In genomic region chr4:127015616-127016015, GRCh38 we compare ENCODE assay signal across 24 cellular contexts.
DNase-seq lines count a peak whose midpoint lies in the region; ATAC-seq, FAIRE-seq and TF ChIP-seq lines count a peak whose summit lies in the region.
"Had no signal": no experiment of that assay in that cellular context is flagged by ENCODE, and none has a peak within 500 bp of the region (broad histone marks: within the 10 kb centered on the region; RNA-seq: fewer than 3 reads in every experiment).

No MANE protein-coding gene starts in this region.

- BruUV-seq in mammary epithelial cell (replicated peaks; lab: Mats Ljungman, UMichigan), result no TSS peak

- dilution Hi-C loops in mammary epithelial cell (cut with HindIII; ENCODE audit: low sequenced_read_pairs), result no loop called here

- H3K4me3 ChIP-seq in mammary epithelial cell (replicated peaks in 1 of 3; ENCODE audit: insufficient read depth in 1 of 3, low read depth in 2 of 3, low read length in 3 of 3) (peak overlapping the region in 1 of 3 experiments; percentile 13), breast epithelium (no peak overlapping the region)
- H3K4me3 ChIP-seq: gastrocnemius medialis, GM23248, mucosa of descending colon, upper lobe of left lung had no signal

- H4K20me1 ChIP-seq in mammary epithelial cell (ENCODE audit: insufficient read depth, low read length), result no peaks in the 10 kb centered on the region

- H3K4me1 ChIP-seq in mammary epithelial cell (ENCODE audit: insufficient read depth, low read length) (no peaks in the 10 kb centered on the region), breast epithelium (no peaks in the 10 kb centered on the region)
- H3K4me1 ChIP-seq: gastrocnemius medialis, upper lobe of left lung had no signal

- no peaks in the 10 kb centered on the region for H3K9me3 ChIP-seq in mammary epithelial cell (replicated peaks; ENCODE audit: insufficient read depth, low read length)
- H3K9me3 ChIP-seq in breast epithelium, result no peaks in the 10 kb centered on the region
- H3K9me3 ChIP-seq: gastrocnemius medialis, mucosa of descending colon, upper lobe of left lung had no signal

- in situ Hi-C loops in mammary epithelial cell (cut with MboI; ENCODE audit: low sequenced_read_pairs in 2 of 2), result no loop called here

- DNase-seq in mammary epithelial cell (no peak), breast epithelium (ENCODE audit: low spot score in 2 of 2) (no peak), NCI-H345 treated with DMSO at 0.1 percent for 48 hours (lab: John Stamatoyannopoulos, UW; ENCODE audit: unreplicated experiment) (peak; percentile 3), GM12892 (ENCODE audit: insufficient read length) (no peak), A172 (ENCODE audit: low spot score) (no peak)
- DNase-seq: activated CD8-positive, alpha-beta memory T cell treated with anti-CD3 and anti-CD28 coated beads, Interleukin-2, amount 10 ng/mL, durations not matched to agents 7 days and 5 days; activated naive CD8-positive, alpha-beta T cell treated with anti-CD3 and anti-CD28 coated beads, Interleukin-2, amount 50 U/mL, for 24 hours; CD4-positive, CD25-positive, alpha-beta regulatory T cell; DMS53; gastrocnemius medialis; GM23248; KG1; left colon; mucosa of descending colon; NCI-H1417; NCI-H226; stimulated activated CD4-positive, alpha-beta T cell treated with anti-CD3 and anti-CD28 coated beads, Interleukin-1b, Interleukin-23, amount 100 ng/mL, for 48 hours; stimulated activated naive CD8-positive, alpha-beta T cell treated with anti-CD3 and anti-CD28 coated beads, Interleukin-15, amount 100 ng/mL, for 72 hours; T-helper 9 cell; upper lobe of left lung had no signal

- CTCF ChIA-PET in mammary epithelial cell (lab: Charles Lee; ENCODE audit: low non-redundant PET), result no interaction called here

- no peaks in the 10 kb centered on the region for H3K79me2 ChIP-seq in mammary epithelial cell (ENCODE audit: insufficient read depth, low read length)

- H3K27me3 ChIP-seq in mammary epithelial cell (ENCODE audit: insufficient read depth, low read length), result no peaks in the 10 kb centered on the region
- no peaks in the 10 kb centered on the region for H3K27me3 ChIP-seq in breast epithelium
- H3K27me3 ChIP-seq: gastrocnemius medialis, upper lobe of left lung had no signal

- H3K36me3 ChIP-seq in mammary epithelial cell (ENCODE audit: insufficient read depth, low read length) (no peaks in the 10 kb centered on the region), breast epithelium (no peaks in the 10 kb centered on the region)
- H3K36me3 ChIP-seq: gastrocnemius medialis, upper lobe of left lung had no signal

- peak overlapping the region; percentile 35 for H3K4me2 ChIP-seq in mammary epithelial cell (ENCODE audit: insufficient read depth, low read depth, low read length)

- H3K27ac ChIP-seq in mammary epithelial cell (ENCODE audit: insufficient read depth, low read depth, low read length) (no peak overlapping the region), breast epithelium (no peak overlapping the region)
- H3K27ac ChIP-seq: gastrocnemius medialis, GM23248, upper lobe of left lung had no signal

- FAIRE-seq in GM12892 (lab: Jason Lieb, UNC), result no peak

- peak overlapping the region; percentile 80 for H2AFZ ChIP-seq in mammary epithelial cell (ENCODE audit: low read depth, low read length)
- H2AFZ ChIP-seq: GM23248 had no signal

- peaks cover 3% of the 10 kb centered on the region for H3K27me3 Mint-ChIP-seq in brain
- H3K27me3 Mint-ChIP-seq: activated CD8-positive, alpha-beta memory T cell treated with anti-CD3 and anti-CD28 coated beads, Interleukin-2, amount 10 ng/mL, durations not matched to agents 7 days and 5 days; activated naive CD8-positive, alpha-beta T cell treated with anti-CD3 and anti-CD28 coated beads, Interleukin-2, amount 50 U/mL, for 24 hours; CD4-positive, CD25-positive, alpha-beta regulatory T cell; stimulated activated naive CD8-positive, alpha-beta T cell treated with anti-CD3 and anti-CD28 coated beads, Interleukin-15, amount 100 ng/mL, for 72 hours had no signal

- intact Hi-C loops in mammary epithelial cell (cut with micrococcal nuclease), result no loop called here
- intact Hi-C loops in breast epithelium (cut with DNase I; ENCODE audit: low total_unique reads), result no loop called here

- no peak overlapping the region for H3K9ac ChIP-seq in mammary epithelial cell (ENCODE audit: insufficient read depth, low read length)
- H3K9ac ChIP-seq: GM23248 had no signal

- WGBS in mammary epithelial cell (ENCODE audit: low coverage, missing lambda C conversion rate), result 8% methylated on average over 6 of the region's 6 CpGs

- peaks cover 0 to 2% (median 0%) of the 10 kb centered on the region in 5 experiments for H3K9me3 Mint-ChIP-seq in brain
- H3K9me3 Mint-ChIP-seq: activated T-helper 2 cell treated with anti-CD3 and anti-CD28 coated beads, Interferon-gamma antibody, Interleukin-2, Interleukin-4, amounts not matched to agents 10 μg/mL and 5 μg/mL and 100 μg/mL, durations not matched to agents 14 hours and 24 hours and 36 hours; stimulated activated naive CD8-positive, alpha-beta T cell treated with anti-CD3 and anti-CD28 coated beads, Interleukin-15, amount 100 ng/mL, for 72 hours had no signal

- H3K4me1 Mint-ChIP-seq in brain, result peaks cover 19% of the 10 kb centered on the region
- H3K4me1 Mint-ChIP-seq: activated CD8-positive, alpha-beta memory T cell treated with anti-CD3 and anti-CD28 coated beads, Interleukin-2, amount 10 ng/mL, durations not matched to agents 7 days and 5 days; activated naive CD8-positive, alpha-beta T cell treated with anti-CD3 and anti-CD28 coated beads, Interleukin-2, amount 50 U/mL, for 24 hours; CD4-positive, CD25-positive, alpha-beta regulatory T cell; stimulated activated naive CD8-positive, alpha-beta T cell treated with anti-CD3 and anti-CD28 coated beads, Interleukin-15, amount 100 ng/mL, for 72 hours had no signal

- peak overlapping the region; percentile 4 to 76 (median 75) for H3K27ac Mint-ChIP-seq in brain
- H3K27ac Mint-ChIP-seq: activated CD8-positive, alpha-beta memory T cell treated with anti-CD3 and anti-CD28 coated beads, Interleukin-2, amount 10 ng/mL, durations not matched to agents 7 days and 5 days; activated naive CD8-positive, alpha-beta T cell treated with anti-CD3 and anti-CD28 coated beads, Interleukin-2, amount 50 U/mL, for 24 hours; activated T-helper 2 cell treated with anti-CD3 and anti-CD28 coated beads, Interferon-gamma antibody, Interleukin-2, Interleukin-4, amounts not matched to agents 10 μg/mL and 5 μg/mL and 100 μg/mL, durations not matched to agents 14 hours and 24 hours and 36 hours; CD4-positive, CD25-positive, alpha-beta regulatory T cell; stimulated activated naive CD8-positive, alpha-beta T cell treated with anti-CD3 and anti-CD28 coated beads, Interleukin-15, amount 100 ng/mL, for 72 hours had no signal

- no peaks in the 10 kb centered on the region for H3K36me3 Mint-ChIP-seq in brain
- H3K36me3 Mint-ChIP-seq: activated CD8-positive, alpha-beta memory T cell treated with anti-CD3 and anti-CD28 coated beads, Interleukin-2, amount 10 ng/mL, durations not matched to agents 7 days and 5 days; CD4-positive, CD25-positive, alpha-beta regulatory T cell had no signal

- TF ChIP-seq POLR2A in breast epithelium (IDR thresholded peaks at IDR 0.05) (no peak), GM12892 (IDR thresholded peaks at IDR 0.05; ENCODE audit: low read depth, low read length) (no peak)

- TF ChIP-seq CTCF in mammary epithelial cell (conservative IDR thresholded peaks at IDR 0.05 in 1 of 2, IDR thresholded peaks at IDR 0.05 in 1 of 2; ENCODE audit: extremely low read depth in 1 of 2, insufficient read depth in 1 of 2, low read depth in 1 of 2, low read length in 2 of 2), result no peak
- no peak for TF ChIP-seq CTCF in breast epithelium (IDR thresholded peaks at IDR 0.05)
- no peak for TF ChIP-seq CTCF in brain (conservative IDR thresholded peaks at IDR 0.05)

- ATAC-seq in HG03571 (IDR thresholded peaks at IDR 0.05; ENCODE audit: unreplicated experiment) (no peak), HG03045 (IDR thresholded peaks at IDR 0.05; ENCODE audit: unreplicated experiment) (no peak)
- ATAC-seq: activated CD8-positive, alpha-beta memory T cell treated with anti-CD3 and anti-CD28 coated beads, Interleukin-2, amount 10 ng/mL, durations not matched to agents 7 days and 5 days; activated naive CD8-positive, alpha-beta T cell treated with anti-CD3 and anti-CD28 coated beads, Interleukin-2, amount 50 U/mL, for 24 hours; gastrocnemius medialis; left colon; mucosa of descending colon; stimulated activated naive CD8-positive, alpha-beta T cell treated with anti-CD3 and anti-CD28 coated beads, Interleukin-15, amount 100 ng/mL, for 72 hours had no signal

- peak overlapping the region in 4 of 5 experiments; percentile 53 to 71 (median 64) for H3K4me3 Mint-ChIP-seq in brain
- H3K4me3 Mint-ChIP-seq: activated CD8-positive, alpha-beta memory T cell treated with anti-CD3 and anti-CD28 coated beads, Interleukin-2, amount 10 ng/mL, durations not matched to agents 7 days and 5 days; activated naive CD8-positive, alpha-beta T cell treated with anti-CD3 and anti-CD28 coated beads, Interleukin-2, amount 50 U/mL, for 24 hours; stimulated activated naive CD8-positive, alpha-beta T cell treated with anti-CD3 and anti-CD28 coated beads, Interleukin-15, amount 100 ng/mL, for 72 hours had no signal
